ENCODE assay signal across 8 cellular contexts in the genomic region with DNA sequence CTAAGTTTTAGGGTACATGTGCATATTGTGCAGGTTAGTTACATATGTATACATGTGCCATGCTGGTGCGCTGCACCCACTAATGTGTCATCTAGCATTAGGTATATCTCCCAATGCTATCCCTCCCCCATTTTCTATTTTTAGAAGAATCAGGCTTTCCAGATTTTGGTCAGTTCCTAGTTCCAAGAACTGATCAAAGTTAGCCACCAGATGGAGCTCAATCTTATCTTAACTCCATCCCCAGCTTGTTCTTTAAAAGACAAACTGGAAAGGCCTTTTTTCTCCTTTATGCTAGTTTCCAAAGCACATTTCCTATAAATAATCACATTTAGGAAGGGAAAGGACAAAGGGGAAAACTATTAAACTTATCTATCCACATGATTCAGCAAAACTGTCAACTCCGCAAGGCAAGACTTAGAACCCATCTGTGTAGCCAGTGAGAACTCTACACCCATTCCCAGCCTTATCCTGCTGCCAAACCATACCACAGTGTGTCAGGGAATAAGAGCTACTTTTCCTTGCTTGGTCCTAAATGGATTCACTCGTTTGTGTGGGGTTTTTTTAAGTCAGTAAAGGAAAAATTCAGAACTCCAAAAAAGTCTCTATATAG. TPM values are rescaled to one million over a fixed set of nuclear protein-coding genes. Genes with fewer than 3 reads are reported as not detected.
DNase-seq lines count a peak whose midpoint lies in the region; ATAC-seq, FAIRE-seq and TF ChIP-seq lines count a peak whose summit lies in the region.

No MANE protein-coding gene starts in this region.

- intact Hi-C loops in K562 (cut with micrococcal nuclease) (loop anchor here (1.0 to 2.0 kb wide), 2 partner anchors 41 to 103 kb away; no protein-coding TSS in a partner anchor), lower lobe of right lung (cut with DNase I) (no loop called here)

- H3K4me2 ChIP-seq in KMS-11: no peak overlapping the region
- H3K4me2 ChIP-seq in K562 (ENCODE audit: insufficient read depth, low read length): no peak overlapping the region

- POLR2A ChIA-PET in K562 (lab: Yijun Ruan, JAX): interaction anchor here (1.0 kb wide), 3 partner anchors 20 to 40 kb away, joined by 3 to 4 read pairs (median 3); no protein-coding TSS in a partner anchor

- no peaks in the 10 kb centered on the region for H3K27me3 Mint-ChIP-seq in stimulated activated naive B cell treated with anti-CD40 and anti-IgM and Interleukin-4, amounts not matched to agents 10 μg/mL and 1 μg/mL and 100 μg/mL, for 72 hours

- H3K9me3 ChIP-seq in K562 (replicated peaks; ENCODE audit: control insufficient read depth, insufficient read depth, low read depth, low read length) (no peaks in the 10 kb centered on the region), lower lobe of right lung (no peaks in the 10 kb centered on the region)

- no peak for TF ChIP-seq POLR2A in K562 (conservative IDR thresholded peaks at IDR 0.05)

- peak; percentile 88 for ATAC-seq in K562
- no peak for ATAC-seq in lower lobe of right lung
- ATAC-seq in HG02938 (IDR thresholded peaks at IDR 0.05; ENCODE audit: unreplicated experiment): no peak
- no peak for ATAC-seq in stimulated activated naive B cell treated with anti-CD40 and anti-IgM and Interleukin-4, amounts not matched to agents 10 μg/mL and 1 μg/mL and 100 μg/mL, for 72 hours (replicated peaks)
- ATAC-seq in HG02884 (IDR thresholded peaks at IDR 0.05; ENCODE audit: unreplicated experiment): no peak

- peaks cover 0 to 3% of the 10 kb centered on the region in 2 donors for H3K36me3 Mint-ChIP-seq in stimulated activated naive B cell treated with anti-CD40 and anti-IgM and Interleukin-4, amounts not matched to agents 10 μg/mL and 1 μg/mL and 100 μg/mL, for 72 hours

- H3K4me3 ChIP-seq in KMS-11 (IDR thresholded peaks at IDR 0.05; ENCODE audit: insufficient read depth, low read depth, low read length) (no peak overlapping the region), K562 (no peak overlapping the region), lower lobe of right lung (no peak overlapping the region)

- H3K27ac Mint-ChIP-seq in stimulated activated naive B cell treated with anti-CD40 and anti-IgM and Interleukin-4, amounts not matched to agents 10 μg/mL and 1 μg/mL and 100 μg/mL, for 72 hours: no peak overlapping the region

- TF ChIP-seq CTCF in KMS-11 (conservative IDR thresholded peaks at IDR 0.05; ENCODE audit: low read depth, low read length) (peak; percentile 41), K562 (IDR thresholded peaks at IDR 0.05 in 2 of 3, conservative IDR thresholded peaks at IDR 0.05 in 1 of 3; ENCODE audit: insufficient read depth in 2 of 3, low read depth in 1 of 3, low read length in 3 of 3) (peak in 2 of 3 experiments; percentile 53 to 58; a peak in 5 of 6 replicates), lower lobe of right lung (IDR thresholded peaks at IDR 0.05) (peak; percentile 19)

- H3K27me3 ChIP-seq in KMS-11 (ENCODE audit: insufficient read depth, low read depth): no peaks in the 10 kb centered on the region
- no peaks in the 10 kb centered on the region for H3K27me3 ChIP-seq in K562 (ENCODE audit: control insufficient read depth in 2 of 2, insufficient read depth in 2 of 2, low read length in 2 of 2)
- H3K27me3 ChIP-seq in lower lobe of right lung (ENCODE audit: low read depth): no peaks in the 10 kb centered on the region

- H3K9ac ChIP-seq in KMS-11 (no peak overlapping the region), K562 (ENCODE audit: insufficient read depth in 1 of 2, low read depth in 2 of 2, low read length in 2 of 2) (no peak overlapping the region)

- H3K4me1 Mint-ChIP-seq in stimulated activated naive B cell treated with anti-CD40 and anti-IgM and Interleukin-4, amounts not matched to agents 10 μg/mL and 1 μg/mL and 100 μg/mL, for 72 hours: no peaks in the 10 kb centered on the region

- peak; percentile 46; the same call in 1 of the 2 replicates for TF ChIP-seq EP300 in K562 (IDR thresholded peaks at IDR 0.05; ENCODE audit: low read length)

- no peak overlapping the region for H3K4me3 Mint-ChIP-seq in stimulated activated naive B cell treated with anti-CD40 and anti-IgM and Interleukin-4, amounts not matched to agents 10 μg/mL and 1 μg/mL and 100 μg/mL, for 72 hours

- in situ Hi-C loops in K562 (cut with MboI): loop anchor here (5.0 kb wide), 1 partner anchor 42 kb away; no protein-coding TSS in a partner anchor

- peak; percentile 70 to 75 for TF ChIP-seq RAD21 in K562 (CRISPR knock-in tag; conservative IDR thresholded peaks at IDR 0.05 in 1 of 2, IDR thresholded peaks at IDR 0.05 in 1 of 2)

- DNase-seq in DMS114 treated with DMSO at 0.1 percent for 48 hours (lab: John Stamatoyannopoulos, UW; ENCODE audit: unreplicated experiment) (peak; percentile 45), K562 (ENCODE audit: extremely low read depth in 1 of 4, low spot score in 3 of 4) (peak; percentile 56 to 75 (median 65)), lower lobe of right lung (no peak)
- DNase-seq in stimulated activated naive B cell treated with anti-CD40 and anti-IgM and Interleukin-4, amounts not matched to agents 10 μg/mL and 1 μg/mL and 100 μg/mL, for 72 hours: no peak
- no peak for DNase-seq in activated naive CD4-positive, alpha-beta T cell (lab: John Stamatoyannopoulos, UW)

- CTCF ChIA-PET in K562 (lab: Yijun Ruan, JAX; ENCODE audit: low intra/inter-chr PET ratio): interaction anchor here (0.8 to 1.8 kb wide), 6 partner anchors 39 to 324 kb away, joined by 3 to 19 read pairs (median 4); no protein-coding TSS in a partner anchor

- H3K9me1 ChIP-seq in K562 (ENCODE audit: control insufficient read depth, insufficient read depth, low read length): no peaks in the 10 kb centered on the region

- BruUV-seq in K562 (replicated peaks; lab: Mats Ljungman, UMichigan): no TSS peak

- no peaks in the 10 kb centered on the region for H3K79me2 ChIP-seq in KMS-11 (ENCODE audit: insufficient read depth, low read depth)
- no peaks in the 10 kb centered on the region for H3K79me2 ChIP-seq in K562 (ENCODE audit: control insufficient read depth, insufficient read depth, low read length)

- FAIRE-seq in K562 (lab: Jason Lieb, UNC): peak; percentile 77

- H3K36me3 ChIP-seq in KMS-11 (ENCODE audit: insufficient read depth) (no peaks in the 10 kb centered on the region), K562 (ENCODE audit: control insufficient read depth, insufficient read depth, low read length) (peaks cover 12% of the 10 kb centered on the region; the same call in 1 of the 3 replicates), lower lobe of right lung (no peaks in the 10 kb centered on the region)

- no peaks in the 10 kb centered on the region for H3K9me3 Mint-ChIP-seq in stimulated activated naive B cell treated with anti-CD40 and anti-IgM and Interleukin-4, amounts not matched to agents 10 μg/mL and 1 μg/mL and 100 μg/mL, for 72 hours

- H3K27ac ChIP-seq in KMS-11 (no peak overlapping the region), K562 (ENCODE audit: extremely low read depth, low read depth, low read length) (no peak overlapping the region), lower lobe of right lung (no peak overlapping the region)

- WGBS in K562 (ENCODE audit: insufficient coverage, low coverage, missing lambda C conversion rate): 24% methylated on average over 2 of the region's 3 CpGs

- H2AFZ ChIP-seq in KMS-11 (ENCODE audit: low read depth): no peak overlapping the region
- no peak overlapping the region for H2AFZ ChIP-seq in K562 (ENCODE audit: low read depth, low read length)

- peaks cover 30% of the 10 kb centered on the region for H3K4me1 ChIP-seq in KMS-11 (ENCODE audit: low read depth, poor library complexity, severe bottlenecking)
- peaks cover 3 to 10% of the 10 kb centered on the region in 2 experiments; a peak in 4 of 5 replicates for H3K4me1 ChIP-seq in K562 (replicated peaks in 1 of 2; ENCODE audit: control insufficient read depth in 2 of 2, insufficient read depth in 2 of 2, low read length in 2 of 2)
- H3K4me1 ChIP-seq in lower lobe of right lung: no peaks in the 10 kb centered on the region

- H4K20me1 ChIP-seq in KMS-11 (ENCODE audit: insufficient read depth) (no peaks in the 10 kb centered on the region), K562 (replicated peaks; ENCODE audit: control insufficient read depth, insufficient read depth, low read length) (peaks cover 4% of the 10 kb centered on the region)

TF ChIP-seq in K562, 482 proteins besides CTCF, POLR2A, EP300 and RAD21 (continues in another document):
- TF ChIP-seq, protein P1, sequence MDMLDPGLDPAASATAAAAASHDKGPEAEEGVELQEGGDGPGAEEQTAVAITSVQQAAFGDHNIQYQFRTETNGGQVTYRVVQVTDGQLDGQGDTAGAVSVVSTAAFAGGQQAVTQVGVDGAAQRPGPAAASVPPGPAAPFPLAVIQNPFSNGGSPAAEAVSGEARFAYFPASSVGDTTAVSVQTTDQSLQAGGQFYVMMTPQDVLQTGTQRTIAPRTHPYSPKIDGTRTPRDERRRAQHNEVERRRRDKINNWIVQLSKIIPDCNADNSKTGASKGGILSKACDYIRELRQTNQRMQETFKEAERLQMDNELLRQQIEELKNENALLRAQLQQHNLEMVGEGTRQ (CRISPR knock-in tag; IDR thresholded peaks at IDR 0.05): no peak
- TF ChIP-seq CREM (IDR thresholded peaks at IDR 0.05; ENCODE audit: low read depth): no peak

RNA-seq across cellular contexts. Expression of gene KHDC1, which starts 22.8 kb away (rescaled TPM):
- 25.6 and 34.9 TPM in 2 replicates for total RNA-seq in K562 (2011; cell fraction: chromatin; rRNA removed; ENCODE audit: low replicate concordance)
- 30.7 and 32.6 TPM in 2 replicates for total RNA-seq in K562 (2011; cell fraction: nucleolus; rRNA removed)
- total RNA-seq in K562 (2011; cell fraction: nucleoplasm; rRNA removed): 28.3 and 35.8 TPM in 2 replicates
- 2.5 and 3.7 TPM in 2 replicates for total RNA-seq in K562 (2014; rRNA removed)
- total RNA-seq in K562 (2014; rRNA removed; fragmentation: Illumina TruSeq; extraction: Trizol): 5.5 and 5.6 TPM in 2 replicates
- 5.3 and 5.8 TPM in 2 replicates for total RNA-seq in K562 (2015; rRNA removed; fragmentation: Illumina TruSeq; extraction: Trizol)
- 7.6 and 8.0 TPM in 2 replicates for total RNA-seq in K562 (2021)
- 7.5 and 9.1 TPM in 2 replicates for polyA plus RNA-seq in K562 (2011; rRNA removed)
- 10.8 and 11.5 TPM in 2 replicates for polyA plus RNA-seq in K562 (2011; cell fraction: cytosol; rRNA removed)
- 22.5 and 29.2 TPM in 2 replicates for polyA plus RNA-seq in K562 (2011; cell fraction: nucleus; rRNA removed)
- 7.6 and 10.9 TPM in 2 replicates for polyA plus RNA-seq in K562 (2012)
- polyA plus RNA-seq in K562 (2014; fragmentation: Illumina TruSeq; extraction: Trizol): 8.6 and 9.7 TPM in 2 replicates
- 10 to 100 TPM; 16.1 to 19.5 TPM for polyA plus RNA-seq in K562 (2014; fragmentation: Nextera tagmentation; extraction: Ambion mirVana)
- polyA plus RNA-seq in K562 (2014; rRNA removed): 9.4 and 11.8 TPM in 2 replicates
- 4.6 and 4.9 TPM in 2 replicates for polyA minus RNA-seq in K562 (2011; rRNA and poly(A)+ RNA removed)
- 2.2 and 2.5 TPM in 2 replicates for polyA minus RNA-seq in K562 (2011; cell fraction: cytosol; rRNA and poly(A)+ RNA removed)
- polyA minus RNA-seq in K562 (2011; cell fraction: nucleus; rRNA and poly(A)+ RNA removed): 13.9 and 16.6 TPM in 2 replicates
- total RNA-seq in lower lobe of right lung: 1.7 TPM

Comparison
In these comparisons a context has a peak if more than half of its experiments do, and no peak if none do; other contexts are left out.
1. DNase-seq: peak in DMS114 treated with DMSO at 0.1 percent for 48 hours (single experiment) and K562 (4 of 4); none in lower lobe of right lung (single experiment), stimulated activated naive B cell treated with anti-CD40 and anti-IgM and Interleukin-4, amounts not matched to agents 10 μg/mL and 1 μg/mL and 100 μg/mL, for 72 hours (single experiment) and activated naive CD4-positive, alpha-beta T cell (0 of 4).
2. Peak in every context shown above with its lines, with median percentiles within 50 percentile points of each other: CTCF ChIP-seq.